Comparison of ENCODE assay signal across 9 cellular contexts in genomic region chr17:7014995-7015586, GRCh38. TPM values are rescaled to one million over a fixed set of nuclear protein-coding genes. Genes with fewer than 3 reads are reported as not detected.
DNase-seq lines count a peak whose midpoint lies in the region; ATAC-seq, FAIRE-seq and TF ChIP-seq lines count a peak whose summit lies in the region.
"Had no signal": no experiment of that assay in that cellular context is flagged by ENCODE, and none has a peak within 500 bp of the region (broad histone marks: within the 10 kb centered on the region; RNA-seq: fewer than 3 reads in every experiment).

No MANE protein-coding gene starts in this region.

- DNase-seq in COLO668 (lab: John Stamatoyannopoulos, UW; ENCODE audit: unreplicated experiment) (peak; percentile 15), LHCN-M2 (ENCODE audit: low read depth) (peak; percentile 47), erythroblast (lab: John Stamatoyannopoulos, UW) (no peak), pancreas (peak in 1 of 6 donors; percentile 55), NCI-H1092 treated with DMSO at 0.1 percent for 48 hours (lab: John Stamatoyannopoulos, UW) (no peak)
- DNase-seq in activated CD8-positive, alpha-beta memory T cell treated with anti-CD3 and anti-CD28 coated beads, Interleukin-2, amount 50 U/mL, for 1 hour (ENCODE audit: extremely low read depth) = peak; percentile 73

- no peaks in the 10 kb centered on the region for H3K27me3 ChIP-seq in pancreas

- H3K27ac ChIP-seq in pancreas (peak overlapping the region; percentile 81 to 99 (median 97)), urinary bladder (ENCODE audit: low read depth) (peak overlapping the region; percentile 92)

- H3K4me3 ChIP-seq in pancreas (peak overlapping the region; percentile 42 to 87 (median 76)), urinary bladder (ENCODE audit: low read depth, low read length) (peak overlapping the region; percentile 27)

- FAIRE-seq in pancreas (lab: Jason Lieb, UNC) = no peak

- H3K4me1 ChIP-seq in pancreas (peaks cover 8 to 18% (median 15%) of the 10 kb centered on the region in 3 donors), urinary bladder (ENCODE audit: insufficient read depth) (no peaks in the 10 kb centered on the region)

- H3K36me3 ChIP-seq in pancreas (no peaks in the 10 kb centered on the region), urinary bladder (ENCODE audit: insufficient read depth) (no peaks in the 10 kb centered on the region)

- no peak for TF ChIP-seq CTCF in pancreas (IDR thresholded peaks at IDR 0.05)

- 1 to 3% methylated on average over 28 to 40 of the region's 40 CpGs for WGBS in pancreas, 2 donors
- WGBS in urinary bladder = under 1% methylated on average over 40 of the region's 40 CpGs

- intact Hi-C loops in pancreas (cut with DNase I) = no loop called here

- TF ChIP-seq POLR2A in erythroblast (IDR thresholded peaks at IDR 0.05; ENCODE audit: low read length) = peak; percentile 49

- H3K9me3 ChIP-seq in pancreas = no peaks in the 10 kb centered on the region

- ATAC-seq in GM21528 (IDR thresholded peaks at IDR 0.05; ENCODE audit: low FRiP score, unreplicated experiment) = peak; percentile 18
- peak in 1 of 4 donors; percentile 0 for ATAC-seq in pancreas

RNA-seq across cellular contexts. Expression of gene RNASEK, which starts 2.7 kb away (rescaled TPM):
- total RNA-seq in LHCN-M2 (2014; rRNA removed) = 161 and 204 TPM in 2 replicates
- polyA plus RNA-seq in LHCN-M2 (2012) = 619 TPM
- 100 to 1,000 TPM in 1 of 6 donors, 10 to 100 TPM in 5; 49.3 to 107 (median 73.4) TPM for total RNA-seq in pancreas
- 100 to 1,000 TPM; 164 to 323 TPM for polyA plus RNA-seq in pancreas
- total RNA-seq in urinary bladder = 32.9 TPM
- 305 TPM for polyA plus RNA-seq in urinary bladder

RNA-seq across cellular contexts. Expression of gene BCL6B, which starts 7.8 kb away (rescaled TPM):
- total RNA-seq in LHCN-M2 (2014; rRNA removed) (not detected in 2 replicates), pancreas (1 to 10 TPM; 1.3 to 2.8 (median 2.0) TPM), urinary bladder (12.5 TPM)
- not detected for polyA plus RNA-seq in LHCN-M2 (2012)
- polyA plus RNA-seq in pancreas (1 to 10 TPM; 2.4 to 3.8 TPM), urinary bladder (9.9 TPM)
- total RNA-seq: SK-MEL-5 had no signal

RNA-seq across cellular contexts. Expression of gene ALOX12, which starts 19.2 kb away (rescaled TPM):
- total RNA-seq in LHCN-M2 (2014; rRNA removed) (not detected in 2 replicates), pancreas (not detected), urinary bladder (not detected)
- polyA plus RNA-seq in LHCN-M2 (2012) = 0.40 TPM
- polyA plus RNA-seq in pancreas (not detected), urinary bladder (0.04 TPM)
- total RNA-seq: SK-MEL-5 had no signal

RNA-seq across cellular contexts. Expression of gene SLC16A13, which starts 20.7 kb away (rescaled TPM):
- total RNA-seq in LHCN-M2 (2014; rRNA removed) (0.63 TPM in 1 of 2 replicates, not detected in the other), pancreas (1 to 10 TPM in 4 of 6 donors, under 1 TPM in 2; 0.74 to 2.5 (median 1.2) TPM), urinary bladder (0.37 TPM)
- 2.8 TPM for polyA plus RNA-seq in LHCN-M2 (2012)
- polyA plus RNA-seq in pancreas (1 to 10 TPM; 1.4 to 3.0 TPM), urinary bladder (1.5 TPM)

RNA-seq across cellular contexts. Expression of gene SLC16A11, which starts 28.8 kb away (rescaled TPM):
- total RNA-seq in LHCN-M2 (2014; rRNA removed) = 0.11 TPM in 1 of 2 replicates, not detected in the other
- 0.12 TPM for polyA plus RNA-seq in LHCN-M2 (2012)
- 1 to 10 TPM in 5 of 6 donors, under 1 TPM in 1; 0.61 to 4.3 (median 2.6) TPM for total RNA-seq in pancreas
- polyA plus RNA-seq in pancreas = 10 to 100 TPM in 1 of 2 donors, 1 to 10 TPM in 1; 7.5 to 17.3 TPM
- total RNA-seq in urinary bladder = not detected
- polyA plus RNA-seq in urinary bladder = 1.5 TPM
- total RNA-seq: SK-MEL-5 had no signal

Comparison
In these comparisons a context has a peak if more than half of its experiments do, and no peak if none do; other contexts are left out.
1. DNase-seq: peak in COLO668 (single experiment), LHCN-M2 (single experiment) and activated CD8-positive, alpha-beta memory T cell treated with anti-CD3 and anti-CD28 coated beads, Interleukin-2, amount 50 U/mL, for 1 hour (single experiment); none in erythroblast (0 of 2) and NCI-H1092 treated with DMSO at 0.1 percent for 48 hours (single experiment).